ENCODE assay signal across 8 cellular contexts in the genomic region with DNA sequence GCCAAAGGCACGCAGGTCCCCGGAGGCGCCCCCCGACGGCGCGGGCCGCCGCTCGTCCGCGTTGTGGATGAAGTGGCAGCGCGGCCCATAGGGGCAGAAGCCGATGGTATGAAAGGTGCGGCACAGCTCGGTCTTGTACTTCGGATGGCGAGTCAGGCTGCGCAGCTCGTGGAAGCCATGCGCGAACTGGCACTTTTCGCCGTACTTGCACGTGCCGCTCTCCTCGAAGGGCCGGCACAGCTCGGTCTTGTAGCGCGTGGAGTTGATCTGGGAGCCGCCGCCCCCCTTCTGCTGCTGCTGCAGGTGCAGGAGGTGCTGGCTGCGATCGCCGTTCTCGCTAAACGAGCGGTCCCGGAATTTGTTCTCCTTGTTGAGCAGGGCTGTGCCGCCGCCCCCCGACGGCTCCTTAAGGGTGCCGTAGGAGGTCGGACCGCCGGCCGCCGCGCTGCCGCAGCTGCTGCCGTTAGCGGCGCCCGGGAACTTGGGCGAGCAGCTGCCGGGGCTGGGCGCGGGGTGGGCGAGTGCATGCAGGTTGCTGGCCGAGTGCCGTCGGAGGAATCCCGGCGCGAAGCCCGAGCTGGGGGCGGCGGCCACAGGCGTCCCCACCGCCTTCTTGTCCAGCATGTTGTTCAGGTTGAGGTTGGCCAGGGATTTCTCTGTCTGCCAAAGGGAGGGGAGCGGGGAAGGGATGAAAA. TPM values are rescaled to one million over a fixed set of nuclear protein-coding genes. Genes with fewer than 3 reads are reported as not detected.
DNase-seq lines count a peak whose midpoint lies in the region; ATAC-seq and TF ChIP-seq lines count a peak whose summit lies in the region.

No MANE protein-coding gene starts in this region.

- no peaks in the 10 kb centered on the region for H3K9me3 ChIP-seq in muscle layer of colon (ENCODE audit: low read length)

- DNase-seq in ELF-1 (ENCODE audit: low read depth, low spot score) = peak; percentile 71
- DNase-seq in LNCaP clone FGC (ENCODE audit: low read depth) = no peak
- peak; percentile 20 to 31 for DNase-seq in activated CD8-positive, alpha-beta memory T cell treated with anti-CD3 and anti-CD28 coated beads for 4 hours (ENCODE audit: low read depth in 2 of 2)
- peak; percentile 28 for DNase-seq in endothelial cell (ENCODE audit: low spot score)

- peaks cover 13% of the 10 kb centered on the region for H3K36me3 Mint-ChIP-seq in endothelial cell (ENCODE audit: low read depth, unreplicated experiment)
- peaks cover 32% of the 10 kb centered on the region for H3K36me3 Mint-ChIP-seq in stimulated activated memory B cell treated with anti-CD40 and anti-IgM and Interleukin-4, amounts not matched to agents 10 μg/mL and 1 μg/mL and 100 μg/mL, for 72 hours

- H3K27me3 ChIP-seq in muscle layer of colon (ENCODE audit: control insufficient read depth in 1 of 2, insufficient read depth in 2 of 2, low read length in 2 of 2) = no peaks in the 10 kb centered on the region

- H3K4me3 ChIP-seq in LNCaP clone FGC (ENCODE audit: low read depth, low read length) (peak overlapping the region; percentile 69), muscle layer of colon (ENCODE audit: low read depth in 1 of 2, low read length in 2 of 2) (peak overlapping the region; percentile 89 to 94)

- H3K4me3 Mint-ChIP-seq in endothelial cell (ENCODE audit: unreplicated experiment) = peak overlapping the region; percentile 92
- peak overlapping the region; percentile 96 for H3K4me3 Mint-ChIP-seq in stimulated activated memory B cell treated with anti-CD40 and anti-IgM and Interleukin-4, amounts not matched to agents 10 μg/mL and 1 μg/mL and 100 μg/mL, for 72 hours

- ATAC-seq in stimulated activated memory B cell treated with anti-CD40 and anti-IgM and Interleukin-4, amounts not matched to agents 10 μg/mL and 1 μg/mL and 100 μg/mL, for 72 hours = no peak
- ATAC-seq in GM21529 (IDR thresholded peaks at IDR 0.05; ENCODE audit: unreplicated experiment) (no peak), HG03108 (IDR thresholded peaks at IDR 0.05; ENCODE audit: unreplicated experiment) (no peak)

- peaks cover 13% of the 10 kb centered on the region for H3K27me3 Mint-ChIP-seq in endothelial cell (ENCODE audit: unreplicated experiment)
- no peaks in the 10 kb centered on the region for H3K27me3 Mint-ChIP-seq in stimulated activated memory B cell treated with anti-CD40 and anti-IgM and Interleukin-4, amounts not matched to agents 10 μg/mL and 1 μg/mL and 100 μg/mL, for 72 hours

- H3K9ac ChIP-seq in muscle layer of colon (ENCODE audit: low read length) = peak overlapping the region; percentile 84

- no peak overlapping the region for H3K27ac Mint-ChIP-seq in endothelial cell (ENCODE audit: unreplicated experiment)
- peak overlapping the region; percentile 93 for H3K27ac Mint-ChIP-seq in stimulated activated memory B cell treated with anti-CD40 and anti-IgM and Interleukin-4, amounts not matched to agents 10 μg/mL and 1 μg/mL and 100 μg/mL, for 72 hours

- peaks cover 23% of the 10 kb centered on the region for H3K36me3 ChIP-seq in muscle layer of colon (ENCODE audit: insufficient read depth, low read length)

- TF ChIP-seq CTCF in LNCaP clone FGC (IDR thresholded peaks at IDR 0.05; ENCODE audit: control insufficient read depth, extremely low read depth, insufficient read depth) (no peak), endothelial cell (IDR thresholded peaks at IDR 0.05; ENCODE audit: unreplicated experiment) (no peak)

- H3K4me1 Mint-ChIP-seq in endothelial cell (ENCODE audit: unreplicated experiment) = peaks cover 47% of the 10 kb centered on the region
- peaks cover 47% of the 10 kb centered on the region for H3K4me1 Mint-ChIP-seq in stimulated activated memory B cell treated with anti-CD40 and anti-IgM and Interleukin-4, amounts not matched to agents 10 μg/mL and 1 μg/mL and 100 μg/mL, for 72 hours

- H3K4me1 ChIP-seq in muscle layer of colon (ENCODE audit: insufficient read depth, low read length) = peaks cover 46% of the 10 kb centered on the region

- H3K9me3 Mint-ChIP-seq in endothelial cell (ENCODE audit: unreplicated experiment) = no peaks in the 10 kb centered on the region
- no peaks in the 10 kb centered on the region for H3K9me3 Mint-ChIP-seq in stimulated activated memory B cell treated with anti-CD40 and anti-IgM and Interleukin-4, amounts not matched to agents 10 μg/mL and 1 μg/mL and 100 μg/mL, for 72 hours

- peak overlapping the region; percentile 100 for H3K27ac ChIP-seq in muscle layer of colon (ENCODE audit: low read depth, low read length)

RNA-seq across cellular contexts. Expression of a gene that starts 1.2 kb away (rescaled TPM):
- total RNA-seq in endothelial cell (ENCODE audit: unreplicated experiment) = 72.1 TPM
